ENCODE assay signal across 27 cellular contexts in genomic region chr13:55627221-55627620, GRCh38.
A peak's percentile ranks its signal among the peaks of the same experiment; 100 is the strongest.
DNase-seq lines count a peak whose midpoint lies in the region; TF ChIP-seq lines count a peak whose summit lies in the region.
"Had no signal": no experiment of that assay in that cellular context is flagged by ENCODE, and none has a peak within 500 bp of the region (broad histone marks: within the 10 kb centered on the region; RNA-seq: fewer than 3 reads in every experiment).

No MANE protein-coding gene starts in this region.

- no peaks in the 10 kb centered on the region for H4K20me1 ChIP-seq in neural cell (ENCODE audit: insufficient read depth)
- H4K20me1 ChIP-seq: BLaER1; BLaER1 treated with 17β-estradiol and CSF1 and Interleukin-3, amounts not matched to agents 10 nM and 100 nM had no signal

- no peak overlapping the region for H3K4me2 ChIP-seq in neural cell (ENCODE audit: low read length)
- H3K4me2 ChIP-seq: A549; BLaER1; BLaER1 treated with 17β-estradiol and CSF1 and Interleukin-3, amounts not matched to agents 10 nM and 100 nM had no signal

- peak; percentile 11 for TF ChIP-seq CTCF in neural cell (IDR thresholded peaks at IDR 0.05; ENCODE audit: poor library complexity, severe bottlenecking)

- no peak for DNase-seq in Ammon's horn (ENCODE audit: low spot score)
- DNase-seq: 8988T; ACHN; AML-193; BE2C; C1 segment of cervical spinal cord; Caco-2; Calu3; CD4-positive, alpha-beta memory T cell; CD4-positive, alpha-beta T cell; CD4-positive, CD25-positive, alpha-beta regulatory T cell; CD8-positive, alpha-beta memory T cell; CD8-positive, alpha-beta T cell; COR-L47; DMS 273 treated with DMSO at 0.1 percent for 48 hours; DMS153; DMS53; DMS79; DMS79 treated with DMSO at 0.1 percent for 48 hours; DND-41; EL had no signal

- no peak overlapping the region for H3K9ac ChIP-seq in neural cell (ENCODE audit: low read length)
- H3K9ac ChIP-seq: BLaER1; BLaER1 treated with 17β-estradiol and CSF1 and Interleukin-3, amounts not matched to agents 10 nM and 100 nM had no signal

- peaks cover 5% of the 10 kb centered on the region for H3K9me3 ChIP-seq in neural cell (ENCODE audit: low read length)
- H3K9me3 ChIP-seq: A549, BE2C, BLaER1, Caco-2 had no signal

- no peaks in the 10 kb centered on the region for H3K79me2 ChIP-seq in neural cell (replicated peaks; ENCODE audit: insufficient read depth, low read length)

- peak; percentile 100 for TF ChIP-seq EP300 in neural cell (conservative IDR thresholded peaks at IDR 0.05; ENCODE audit: poor library complexity, severe bottlenecking)

- no peaks in the 10 kb centered on the region for H3F3A ChIP-seq in neural cell (ENCODE audit: insufficient read depth, low read length, poor library complexity, severe bottlenecking)

- no peaks in the 10 kb centered on the region for H3K27me3 ChIP-seq in neural cell (ENCODE audit: insufficient read depth, low read depth, low read length)
- H3K27me3 ChIP-seq: BE2C; BLaER1; BLaER1 treated with 17β-estradiol and CSF1 and Interleukin-3, amounts not matched to agents 10 nM and 100 nM had no signal

- H3K4me3 ChIP-seq in neural cell (ENCODE audit: low read length) = no peak overlapping the region
- H3K4me3 ChIP-seq: A549; BLaER1; BLaER1 treated with 17β-estradiol and CSF1 and Interleukin-3, amounts not matched to agents 10 nM and 100 nM had no signal

- no peak overlapping the region for H3K27ac ChIP-seq in neural cell (ENCODE audit: low read length)
- H3K27ac ChIP-seq: 22Rv1; A549; BLaER1; BLaER1 treated with 17β-estradiol and CSF1 and Interleukin-3, amounts not matched to agents 10 nM and 100 nM; C4-2B had no signal

- TF ChIP-seq RAD21 in neural cell (conservative IDR thresholded peaks at IDR 0.05) = peak; percentile 24

- no peaks in the 10 kb centered on the region for H3K9me2 ChIP-seq in neural cell (ENCODE audit: insufficient read depth, low read length)

- no peaks in the 10 kb centered on the region for H3K36me3 ChIP-seq in neural cell (ENCODE audit: insufficient read depth, low read length)
- H3K36me3 ChIP-seq: BE2C; BLaER1; BLaER1 treated with 17β-estradiol and CSF1 and Interleukin-3, amounts not matched to agents 10 nM and 100 nM had no signal

- no peak overlapping the region for H2AFZ ChIP-seq in neural cell (ENCODE audit: low read depth, low read length)

TF ChIP-seq in neural cell, 6 proteins besides CTCF, POLR2A, EP300 and RAD21:
- peak; percentile 97 for TF ChIP-seq POLR2AphosphoS5 (IDR thresholded peaks at IDR 0.05)
- peak; percentile 100 for TF ChIP-seq REST (IDR thresholded peaks at IDR 0.05; ENCODE audit: borderline replicate concordance)
- peak; percentile 44 for TF ChIP-seq SMC3 (conservative IDR thresholded peaks at IDR 0.05; ENCODE audit: poor library complexity)
- no peak for TF ChIP-seq EZH2 (IDR thresholded peaks at IDR 0.05; ENCODE audit: borderline replicate concordance, insufficient read depth, low read length, poor library complexity, severe bottlenecking)
